Comparison of ENCODE assay signal across 1 cellular context in genomic region chr3:177213806-177214528, GRCh38.
TF ChIP-seq lines count a peak whose summit lies in the region.

No MANE protein-coding gene starts in this region.

TF ChIP-seq in GM23338, 12 proteins besides CTCF, POLR2A, EP300 and RAD21 (continued from another document):
- TF ChIP-seq ZNF462 (CRISPR knock-in tag; IDR thresholded peaks at IDR 0.05) (no peak), POLR2AphosphoS5 (IDR thresholded peaks at IDR 0.05; ENCODE audit: low read depth) (no peak), JUNB (IDR thresholded peaks at IDR 0.05; ENCODE audit: unreplicated experiment) (no peak), STAT1 (IDR thresholded peaks at IDR 0.05; ENCODE audit: unreplicated experiment) (no peak), ETS1 (IDR thresholded peaks at IDR 0.05) (no peak)
